1 cellular context compared by ENCODE assay signal in genomic region chr7:96331233-96331632, GRCh38.
TF ChIP-seq lines count a peak whose summit lies in the region.

No MANE protein-coding gene starts in this region.

TF ChIP-seq in HepG2, 621 proteins besides CTCF, POLR2A, EP300 and RAD21 (continued from another document):
- TF ChIP-seq HOXA5 (CRISPR knock-in tag; IDR thresholded peaks at IDR 0.05) (no peak), FOXO1 (CRISPR knock-in tag; IDR thresholded peaks at IDR 0.05) (no peak), TARDBP (CRISPR knock-in tag; IDR thresholded peaks at IDR 0.05) (no peak), POLR2G (IDR thresholded peaks at IDR 0.05; ENCODE audit: low read depth, low read length) (no peak), PPARG (CRISPR knock-in tag; conservative IDR thresholded peaks at IDR 0.05) (no peak), NR0B2 (CRISPR knock-in tag; IDR thresholded peaks at IDR 0.05) (no peak), ZNF256 (CRISPR knock-in tag; conservative IDR thresholded peaks at IDR 0.05) (no peak), RERE (CRISPR knock-in tag; IDR thresholded peaks at IDR 0.05; ENCODE audit: low read depth) (no peak), PLRG1 (conservative IDR thresholded peaks at IDR 0.05) (no peak), TBX3 (IDR thresholded peaks at IDR 0.05; ENCODE audit: borderline replicate concordance) (peak; percentile 62; the same call in 1 of the 2 replicates), ZFP36 (IDR thresholded peaks at IDR 0.05; ENCODE audit: borderline replicate concordance, low read depth, low read length, partially characterized antibody) (no peak), ZSCAN31 (CRISPR knock-in tag; IDR thresholded peaks at IDR 0.05; ENCODE audit: low read depth) (no peak), ARID5B (CRISPR knock-in tag; IDR thresholded peaks at IDR 0.05) (0 out of 2 replicates have a peak, but pooled peaks have one; percentile 25), ZKSCAN5 (CRISPR knock-in tag; IDR thresholded peaks at IDR 0.05) (no peak), KMT2A (CRISPR knock-in tag; IDR thresholded peaks at IDR 0.05) (no peak), ZHX1 (CRISPR knock-in tag; IDR thresholded peaks at IDR 0.05; ENCODE audit: low read depth) (no peak), ZBTB1 (CRISPR knock-in tag; IDR thresholded peaks at IDR 0.05; ENCODE audit: borderline replicate concordance) (no peak), AGO2 (optimal IDR thresholded peaks at IDR 0.05; ENCODE audit: low read depth, low read length) (no peak), PAF1 (CRISPR knock-in tag; IDR thresholded peaks at IDR 0.05) (no peak), DNMT3B (CRISPR knock-in tag; conservative IDR thresholded peaks at IDR 0.05) (no peak), NR2C2 (CRISPR knock-in tag; IDR thresholded peaks at IDR 0.05; ENCODE audit: borderline replicate concordance) (no peak), ZBTB38 (CRISPR knock-in tag; IDR thresholded peaks at IDR 0.05) (no peak), ZNF660 (CRISPR knock-in tag; IDR thresholded peaks at IDR 0.05; ENCODE audit: borderline replicate concordance, low read depth) (no peak), CREB1 (IDR thresholded peaks at IDR 0.05) (peak; percentile 54; the same call in 1 of the 2 replicates), CREB1 (CRISPR knock-in tag; IDR thresholded peaks at IDR 0.05) (peak; percentile 61), ZNF784 (CRISPR knock-in tag; IDR thresholded peaks at IDR 0.05; ENCODE audit: borderline replicate concordance) (no peak), ZSCAN12 (CRISPR knock-in tag; IDR thresholded peaks at IDR 0.05) (no peak), NFRKB (IDR thresholded peaks at IDR 0.05) (no peak), BRCA1 (CRISPR knock-in tag; IDR thresholded peaks at IDR 0.05) (no peak), SMYD3 (CRISPR knock-in tag; IDR thresholded peaks at IDR 0.05) (no peak), HOMEZ (CRISPR knock-in tag; IDR thresholded peaks at IDR 0.05; ENCODE audit: low read depth) (peak; percentile 50; the same call in 1 of the 2 replicates), ERF (CRISPR knock-in tag; IDR thresholded peaks at IDR 0.05) (no peak), RFXAP (CRISPR knock-in tag; IDR thresholded peaks at IDR 0.05; ENCODE audit: borderline replicate concordance) (no peak), ZNF83 (CRISPR knock-in tag; IDR thresholded peaks at IDR 0.05; ENCODE audit: borderline replicate concordance) (no peak), SOX6 (IDR thresholded peaks at IDR 0.05) (no peak), SOX6 (CRISPR knock-in tag; IDR thresholded peaks at IDR 0.05) (0 out of 2 replicates have a peak, but pooled peaks have one; percentile 34), ZNF879 (CRISPR knock-in tag; IDR thresholded peaks at IDR 0.05) (no peak), ZBTB33 (CRISPR knock-in tag; IDR thresholded peaks at IDR 0.05) (no peak), PHF21A (CRISPR knock-in tag; IDR thresholded peaks at IDR 0.05) (no peak), HDAC2 (CRISPR knock-in tag; IDR thresholded peaks at IDR 0.05) (no peak), ZFP36L1 (CRISPR knock-in tag; IDR thresholded peaks at IDR 0.05) (no peak), IRF1 (CRISPR knock-in tag; IDR thresholded peaks at IDR 0.05; ENCODE audit: low read depth) (no peak), KDM1A (CRISPR knock-in tag; IDR thresholded peaks at IDR 0.05) (no peak), FOXA1 (IDR thresholded peaks at IDR 0.05) (0 out of 2 replicates have a peak, but pooled peaks have one; percentile 10), FOXA1 (CRISPR knock-in tag; IDR thresholded peaks at IDR 0.05) (peak; percentile 74), TFE3 (CRISPR knock-in tag; IDR thresholded peaks at IDR 0.05) (peak; percentile 57; the same call in 1 of the 2 replicates), ZFP37 (CRISPR knock-in tag; IDR thresholded peaks at IDR 0.05; ENCODE audit: borderline replicate concordance) (no peak)
